Comparison of ENCODE assay signal across 10 cellular contexts in genomic region chr21:42651515-42652401, GRCh38. TPM values are rescaled to one million over a fixed set of nuclear protein-coding genes. Genes with fewer than 3 reads are reported as not detected.
DNase-seq lines count a peak whose midpoint lies in the region; ATAC-seq and TF ChIP-seq lines count a peak whose summit lies in the region.
"Had no signal": no experiment of that assay in that cellular context is flagged by ENCODE, and none has a peak within 500 bp of the region (broad histone marks: within the 10 kb centered on the region; RNA-seq: fewer than 3 reads in every experiment).

No MANE protein-coding gene starts in this region.

- peaks cover 10% of the 10 kb centered on the region for H3K79me1 ChIP-seq in trophoblast cell (ENCODE audit: low read length)

- H3K9ac ChIP-seq in BLaER1 treated with 17β-estradiol and CSF1 and Interleukin-3, amounts not matched to agents 10 nM and 100 nM: no peak overlapping the region
- no peak overlapping the region for H3K9ac ChIP-seq in trophoblast cell (ENCODE audit: low read length)

- H3K27me3 ChIP-seq in BLaER1 treated with 17β-estradiol and CSF1 and Interleukin-3, amounts not matched to agents 10 nM and 100 nM: peaks cover 58 to 81% (median 74%) of the 10 kb centered on the region in 11 experiments
- H3K27me3 ChIP-seq in GM23338 (ENCODE audit: insufficient read depth): no peaks in the 10 kb centered on the region
- no peaks in the 10 kb centered on the region for H3K27me3 ChIP-seq in trophoblast cell (ENCODE audit: insufficient read depth, low read length)

- peaks cover 24 to 44% (median 37%) of the 10 kb centered on the region in 10 experiments for H3K4me1 ChIP-seq in BLaER1 treated with 17β-estradiol and CSF1 and Interleukin-3, amounts not matched to agents 10 nM and 100 nM
- H3K4me1 ChIP-seq in GM23338 (ENCODE audit: insufficient read depth) (peaks cover 22% of the 10 kb centered on the region), trophoblast cell (ENCODE audit: control insufficient read depth in 1 of 2, insufficient read depth in 2 of 2, low read length in 2 of 2) (peaks cover 6 to 10% of the 10 kb centered on the region in 2 experiments)

- H3K9me3 Mint-ChIP-seq in GM23338 (no peaks in the 10 kb centered on the region; the same call in 2 of the 3 replicates), mesothelial cell of epicardium (no peaks in the 10 kb centered on the region)

- H3K18ac ChIP-seq in trophoblast cell (ENCODE audit: low read length): no peak overlapping the region

- 0 out of 2 replicates have a peak, but pooled peaks cover 7% of the 10 kb centered on the region for H3F3A ChIP-seq in GM23338 (replicated peaks; ENCODE audit: low read depth)

- no peak overlapping the region for H3K23ac ChIP-seq in trophoblast cell (ENCODE audit: low read length)

- H3K4me2 ChIP-seq in BLaER1 treated with 17β-estradiol and CSF1 and Interleukin-3, amounts not matched to agents 10 nM and 100 nM: peak overlapping the region in 6 of 11 experiments; percentile 23 to 73 (median 60); a peak in 7 of 22 replicates
- H3K4me2 ChIP-seq in GM23338: peak overlapping the region; percentile 95; the same call in 1 of the 2 replicates
- H3K4me2 ChIP-seq in trophoblast cell (ENCODE audit: low read length): no peak overlapping the region

- no peak overlapping the region for H4K8ac ChIP-seq in trophoblast cell (ENCODE audit: low read depth, low read length)

- H3K27ac ChIP-seq in BLaER1 treated with 17β-estradiol and CSF1 and Interleukin-3, amounts not matched to agents 10 nM and 100 nM: no peak overlapping the region
- H3K27ac ChIP-seq in GM23338 (ENCODE audit: low read depth): no peak overlapping the region
- H3K27ac ChIP-seq in angular gyrus (ENCODE audit: low read depth, low read length): peak overlapping the region; percentile 4
- no peak overlapping the region for H3K27ac ChIP-seq in trophoblast cell (ENCODE audit: low read depth, low read length)

- peaks cover 31% of the 10 kb centered on the region for H3K27me3 Mint-ChIP-seq in GM23338 (ENCODE audit: insufficient read depth, low read depth, poor library complexity)
- peaks cover 3% of the 10 kb centered on the region for H3K27me3 Mint-ChIP-seq in mesothelial cell of epicardium (ENCODE audit: low read depth)

- no peak overlapping the region for H3K4ac ChIP-seq in trophoblast cell (ENCODE audit: low read depth, low read length)

- no peak overlapping the region for H2BK5ac ChIP-seq in trophoblast cell (ENCODE audit: low read depth, low read length, poor library complexity)

- H2AFZ ChIP-seq in GM23338 (no peak overlapping the region), trophoblast cell (ENCODE audit: insufficient read depth, low read length, poor library complexity) (no peak overlapping the region)

- H2BK120ac ChIP-seq in trophoblast cell (ENCODE audit: insufficient read depth, low read length, poor library complexity): no peak overlapping the region

- 100% methylated on average over 1 of the region's 16 CpGs for WGBS in trophoblast cell (ENCODE audit: extremely low coverage, insufficient coverage, insufficient read length)

- DNase-seq in GM23338 (ENCODE audit: low spot score) (no peak), mesothelial cell of epicardium (ENCODE audit: low spot score in 2 of 2, unreplicated experiment in 2 of 2) (no peak), DMS53 treated with DMSO at 0.1 percent for 48 hours (lab: John Stamatoyannopoulos, UW; ENCODE audit: unreplicated experiment) (no peak), dermis blood vessel endothelial cell (no peak), trophoblast cell (no peak)
- DNase-seq: activated CD4-positive, alpha-beta T cell treated with anti-CD3 and anti-CD28 coated beads for 48 hours; NK-92 treated with Interleukin-12 subunit alpha and Interleukin-12 subunit beta, amount 100 ng/mL, for 24 hours had no signal

- H3K4me3 ChIP-seq in BLaER1 treated with 17β-estradiol and CSF1 and Interleukin-3, amounts not matched to agents 10 nM and 100 nM: no peak overlapping the region
- H3K4me3 ChIP-seq in GM23338 (no peak overlapping the region; the same call in 1 of the 2 replicates), trophoblast cell (ENCODE audit: low read depth, low read length) (no peak overlapping the region)

- H3K9me3 ChIP-seq in BLaER1 treated with 17β-estradiol and CSF1 and Interleukin-3, amounts not matched to agents 10 nM and 100 nM (replicated peaks in 1 of 11): no peaks in the 10 kb centered on the region
- peaks cover 6% of the 10 kb centered on the region for H3K9me3 ChIP-seq in trophoblast cell (ENCODE audit: insufficient read depth, low read depth, low read length)

- H3K36me3 Mint-ChIP-seq in GM23338 (ENCODE audit: low read depth): peaks cover 3% of the 10 kb centered on the region; the same call in 1 of the 3 replicates
- H3K36me3 Mint-ChIP-seq in mesothelial cell of epicardium: no peaks in the 10 kb centered on the region

- H3K36me3 ChIP-seq in BLaER1 treated with 17β-estradiol and CSF1 and Interleukin-3, amounts not matched to agents 10 nM and 100 nM: no peaks in the 10 kb centered on the region
- H3K36me3 ChIP-seq in GM23338 (ENCODE audit: insufficient read depth) (no peaks in the 10 kb centered on the region), trophoblast cell (ENCODE audit: control insufficient read depth in 1 of 2, insufficient read depth in 2 of 2, low read length in 2 of 2) (no peaks in the 10 kb centered on the region)

- peaks cover 26% of the 10 kb centered on the region for H3K79me2 ChIP-seq in GM23338 (replicated peaks; ENCODE audit: insufficient read depth)
- peaks cover 2% of the 10 kb centered on the region for H3K79me2 ChIP-seq in trophoblast cell (ENCODE audit: control insufficient read depth, insufficient read depth, low read length, poor library complexity)

- peaks cover 0 to 58% (median 47%) of the 10 kb centered on the region in 11 experiments; a peak in 18 of 22 replicates for H4K20me1 ChIP-seq in BLaER1 treated with 17β-estradiol and CSF1 and Interleukin-3, amounts not matched to agents 10 nM and 100 nM
- peaks cover 6% of the 10 kb centered on the region; the same call in 1 of the 2 replicates for H4K20me1 ChIP-seq in GM23338 (replicated peaks; ENCODE audit: insufficient read depth)

- no peak overlapping the region for H2BK12ac ChIP-seq in trophoblast cell (ENCODE audit: low read length)

- ATAC-seq in GM23338: no peak
- no peak for ATAC-seq in GM18858 (IDR thresholded peaks at IDR 0.05; ENCODE audit: unreplicated experiment)

- H3K4me3 Mint-ChIP-seq in GM23338 (peak overlapping the region; percentile 86; the same call in 2 of the 3 replicates), mesothelial cell of epicardium (peak overlapping the region; percentile 91)

- H4K12ac ChIP-seq in trophoblast cell (ENCODE audit: low read depth, low read length): no peak overlapping the region

- H4K91ac ChIP-seq in trophoblast cell (ENCODE audit: low read depth, low read length): no peak overlapping the region

- H3K4me1 Mint-ChIP-seq in GM23338 (peaks cover 34% of the 10 kb centered on the region), mesothelial cell of epicardium (peaks cover 27% of the 10 kb centered on the region)

- TF ChIP-seq CTCF in GM23338 (conservative IDR thresholded peaks at IDR 0.05; ENCODE audit: low read depth in 2 of 2) (no peak), mesothelial cell of epicardium (IDR thresholded peaks at IDR 0.05; ENCODE audit: unreplicated experiment) (no peak)

- no peaks in the 10 kb centered on the region for H3K9me2 ChIP-seq in GM23338 (ENCODE audit: insufficient read depth)

- H3K14ac ChIP-seq in trophoblast cell (ENCODE audit: low read length): no peak overlapping the region

- H3K27ac Mint-ChIP-seq in GM23338: no peak overlapping the region
- H3K27ac Mint-ChIP-seq in mesothelial cell of epicardium: no peak overlapping the region

- no peak overlapping the region for H2AK5ac ChIP-seq in trophoblast cell (ENCODE audit: low read length)

TF ChIP-seq in GM23338, 12 proteins besides CTCF, POLR2A, EP300 and RAD21 (continues in another document):
- no peak for TF ChIP-seq ETS1 (IDR thresholded peaks at IDR 0.05)
- no peak for TF ChIP-seq POLR2AphosphoS5 (IDR thresholded peaks at IDR 0.05; ENCODE audit: low read depth)
- TF ChIP-seq STAT1 (IDR thresholded peaks at IDR 0.05; ENCODE audit: unreplicated experiment): no peak
- TF ChIP-seq EZH2 (IDR thresholded peaks at IDR 0.05; ENCODE audit: low read depth, unreplicated experiment): no peak
- no peak for TF ChIP-seq NANOG (IDR thresholded peaks at IDR 0.05; ENCODE audit: borderline replicate concordance)

RNA-seq across cellular contexts. Expression of gene PDE9A, which starts 1.7 kb away (rescaled TPM):
- 26.5 and 33.3 TPM in 2 replicates for total RNA-seq in GM23338 (2014; rRNA removed; shearing (Covaris generic))
- polyA plus RNA-seq in GM23338 (2016; fragmentation: Nextera tagmentation; extraction: Ambion mirVana): 27.2 and 31.1 TPM in 2 replicates
- total RNA-seq in mesothelial cell of epicardium (26.1 to 27.4 TPM (median 26.5 TPM) in 3 replicates), dermis blood vessel endothelial cell (1.9 and 3.5 TPM in 2 replicates)
- 17.4 and 18.5 TPM in 2 replicates for polyA plus RNA-seq in trophoblast cell (2013)
